8 cellular contexts compared by ENCODE assay signal in genomic region chr9:137200311-137201204, GRCh38. TPM values are rescaled to one million over a fixed set of nuclear protein-coding genes. Genes with fewer than 3 reads are reported as not detected.
DNase-seq lines count a peak whose midpoint lies in the region; ATAC-seq and TF ChIP-seq lines count a peak whose summit lies in the region.

A gene with protein sequence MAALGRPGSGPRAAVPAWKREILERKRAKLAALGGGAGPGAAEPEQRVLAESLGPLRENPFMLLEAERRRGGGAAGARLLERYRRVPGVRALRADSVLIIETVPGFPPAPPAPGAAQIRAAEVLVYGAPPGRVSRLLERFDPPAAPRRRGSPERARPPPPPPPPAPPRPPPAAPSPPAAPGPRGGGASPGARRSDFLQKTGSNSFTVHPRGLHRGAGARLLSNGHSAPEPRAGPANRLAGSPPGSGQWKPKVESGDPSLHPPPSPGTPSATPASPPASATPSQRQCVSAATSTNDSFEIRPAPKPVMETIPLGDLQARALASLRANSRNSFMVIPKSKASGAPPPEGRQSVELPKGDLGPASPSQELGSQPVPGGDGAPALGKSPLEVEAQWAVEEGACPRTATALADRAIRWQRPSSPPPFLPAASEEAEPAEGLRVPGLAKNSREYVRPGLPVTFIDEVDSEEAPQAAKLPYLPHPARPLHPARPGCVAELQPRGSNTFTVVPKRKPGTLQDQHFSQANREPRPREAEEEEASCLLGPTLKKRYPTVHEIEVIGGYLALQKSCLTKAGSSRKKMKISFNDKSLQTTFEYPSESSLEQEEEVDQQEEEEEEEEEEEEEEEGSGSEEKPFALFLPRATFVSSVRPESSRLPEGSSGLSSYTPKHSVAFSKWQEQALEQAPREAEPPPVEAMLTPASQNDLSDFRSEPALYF (minus strand): TSS chr9:137200741. CDS start chr9:137200711, 30 bp downstream.

- H3K36me3 Mint-ChIP-seq in activated B cell treated with CpG ODN at 0.5 μM for 24 hours (ENCODE audit: low read depth), result peaks cover 8% of the 10 kb centered on the region

- H3K4me3 Mint-ChIP-seq in activated B cell treated with CpG ODN at 0.5 μM for 24 hours, result peak within 1 kb of the TSS; percentile 83

- POLR2A ChIA-PET in AG04450 (lab: Yijun Ruan, JAX), result interaction anchor here (0.5 to 1.8 kb wide), 12 partner anchors 12 to 326 kb away, joined by 3 to 38 read pairs (median 6); partner anchors contain the start of genes ANAPC2, MAN1B1, SSNA1 and TUBB4B
- POLR2A ChIA-PET in activated B cell treated with CpG ODN at 0.5 μM for 24 hours (lab: Charles Lee), result interaction anchor here (0.5 to 3.8 kb wide), 22 partner anchors 8 to 459 kb away, joined by 3 to 53 read pairs (median 4); partner anchors contain the start of genes ANAPC2, MAN1B1, RNF208 and SAPCD2

- H3K4me3 ChIP-seq in AG04450 (ENCODE audit: low read depth, low read length), result peak within 1 kb of the TSS; percentile 77
- peak within 1 kb of the TSS; percentile 58 to 78 (median 62) for H3K4me3 ChIP-seq in spleen

- H3K27me3 ChIP-seq in AG04450 (ENCODE audit: control insufficient read depth, insufficient read depth, low read length) (no peaks in the 10 kb centered on the region), spleen (replicated peaks in 1 of 7) (peaks cover 0 to 9% (median 0%) of the 10 kb centered on the region in 7 donors)

- peaks cover 36 to 88% (median 67%) of the 10 kb centered on the region in 6 donors for H3K4me1 ChIP-seq in spleen

- no peaks in the 10 kb centered on the region for H3K36me3 ChIP-seq in spleen

- intact Hi-C loops in activated B cell treated with CpG ODN at 0.5 μM for 24 hours (cut with micrococcal nuclease), result loop anchor here (1.0 to 2.0 kb wide), 7 partner anchors 12 to 82 kb away; partner anchors contain the start of genes ANAPC2, SSNA1 and TUBB4B
- intact Hi-C loops in spleen (cut with DNase I; ENCODE audit: low total_unique reads), result no loop called here

- CTCF ChIA-PET in AG04450 (lab: Charles Lee) (interaction anchor here (1.2 to 1.5 kb wide), 2 partner anchors 12 to 36 kb away, joined by 6 read pairs; partner anchors contain the start of genes ANAPC2 and SSNA1), activated B cell treated with CpG ODN at 0.5 μM for 24 hours (lab: Charles Lee) (interaction anchor here (0.9 to 2.6 kb wide), 3 partner anchors 12 to 49 kb away, joined by 3 to 10 read pairs (median 4); partner anchors contain the start of genes ANAPC2 and SSNA1)

- no peaks in the 10 kb centered on the region for H3K27me3 Mint-ChIP-seq in activated B cell treated with CpG ODN at 0.5 μM for 24 hours

- H3K27ac Mint-ChIP-seq in activated B cell treated with CpG ODN at 0.5 μM for 24 hours, result peak within 1 kb of the TSS; percentile 79

- no peaks in the 10 kb centered on the region for H3K9me3 Mint-ChIP-seq in activated B cell treated with CpG ODN at 0.5 μM for 24 hours

- ATAC-seq in GM18909 (IDR thresholded peaks at IDR 0.05; ENCODE audit: poor library complexity, unreplicated experiment) (peak; percentile 88), HG03175 (IDR thresholded peaks at IDR 0.05; ENCODE audit: unreplicated experiment) (peak; percentile 87), activated B cell treated with CpG ODN at 0.5 μM for 24 hours (ENCODE audit: low read depth) (peak; percentile 95)

- peak; percentile 50 to 83 (median 58) for TF ChIP-seq POLR2A in spleen (IDR thresholded peaks at IDR 0.05)

- peaks cover 39% of the 10 kb centered on the region for H3K4me1 Mint-ChIP-seq in activated B cell treated with CpG ODN at 0.5 μM for 24 hours

- H3K27ac ChIP-seq in AG04450 (ENCODE audit: low read depth, low read length) (no peak within 1 kb of the TSS), spleen (peak within 1 kb of the TSS; percentile 82 to 95 (median 88))

- TF ChIP-seq CTCF in AG04450 (IDR thresholded peaks at IDR 0.05; ENCODE audit: low read depth, low read length) (no peak), activated B cell treated with CpG ODN at 0.5 μM for 24 hours (IDR thresholded peaks at IDR 0.05) (no peak), spleen (IDR thresholded peaks at IDR 0.05 in 8 of 11, conservative IDR thresholded peaks at IDR 0.05 in 3 of 11) (peak in 4 of 11 experiments; percentile 24 to 48 (median 34))

- WGBS in spleen, 5 donors, result 0 to 1% (median 1%) methylated on average over 29 to 118 of the region's 118 CpGs

- DNase-seq in AG04450 (ENCODE audit: low read depth, low spot score) (peak; percentile 94), NCI-H226 (peak; percentile 98), activated B cell treated with CpG ODN at 0.5 μM for 24 hours (peak; percentile 92), inferior parietal cortex (ENCODE audit: extremely low spot score) (peak; percentile 98), spleen (peak; percentile 99)
- peak; percentile 97 for DNase-seq in central memory CD4-positive, alpha-beta T cell

- H3K9me3 ChIP-seq in AG04450 (ENCODE audit: control insufficient read depth, insufficient read depth, low read length), result no peaks in the 10 kb centered on the region; the same call in 1 of the 2 replicates
- no peaks in the 10 kb centered on the region for H3K9me3 ChIP-seq in spleen

RNA-seq across cellular contexts. Expression of the gene that starts here (rescaled TPM):
- polyA plus RNA-seq in AG04450 (2011; rRNA removed) (2.8 and 3.8 TPM in 2 replicates), spleen (10 to 100 TPM in 1 of 3 donors, 1 to 10 TPM in 2; 4.5 to 10.7 (median 4.7) TPM)
- 2.5 and 3.0 TPM in 2 replicates for polyA minus RNA-seq in AG04450 (2011; rRNA and poly(A)+ RNA removed)
- total RNA-seq in activated B cell treated with CpG ODN at 0.5 μM for 24 hours (9.3 and 11.4 TPM in 2 replicates), spleen (1 to 10 TPM; 6.3 to 9.6 (median 7.2) TPM)
